Comparison of ENCODE assay signal across 13 cellular contexts in the genomic region with DNA sequence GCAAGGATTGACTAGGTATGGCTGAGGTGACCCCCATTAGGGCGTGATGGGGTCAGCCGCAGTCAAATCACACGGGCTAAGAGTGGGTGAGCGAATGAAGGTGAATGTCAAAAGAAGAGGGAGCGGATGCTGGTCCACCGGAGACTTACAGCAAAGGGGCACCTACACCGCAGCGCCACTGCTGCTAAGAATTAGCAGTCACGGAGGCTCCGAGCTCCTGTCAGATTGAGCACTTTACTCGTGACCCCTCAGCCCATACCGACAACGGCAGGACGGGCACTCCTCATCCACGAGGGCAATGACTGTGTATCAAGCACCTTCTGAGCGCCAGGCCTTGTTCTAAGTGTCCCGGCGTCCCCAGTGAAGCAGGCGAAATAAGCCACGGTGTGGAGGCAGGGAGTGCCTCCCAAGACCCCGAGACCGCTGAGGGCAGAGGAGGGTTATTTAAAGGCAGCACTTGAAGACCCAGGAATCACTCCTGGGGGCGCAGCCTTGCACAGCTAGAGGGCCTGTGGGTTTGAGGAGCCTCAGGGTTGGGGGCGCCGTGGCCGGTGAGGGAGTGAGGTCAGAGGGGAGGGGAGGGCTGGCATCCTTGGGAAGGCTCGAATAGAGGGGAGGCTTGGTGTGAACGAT.
DNase-seq lines count a peak whose midpoint lies in the region; ATAC-seq and TF ChIP-seq lines count a peak whose summit lies in the region.
"Had no signal": no experiment of that assay in that cellular context is flagged by ENCODE, and none has a peak within 500 bp of the region (broad histone marks: within the 10 kb centered on the region; RNA-seq: fewer than 3 reads in every experiment).

No MANE protein-coding gene starts in this region.

- peaks cover 4 to 29% (median 20%) of the 10 kb centered on the region in 10 experiments; a peak in 19 of 20 replicates for H3K4me1 ChIP-seq in BLaER1 treated with 17β-estradiol and CSF1 and Interleukin-3, amounts not matched to agents 10 nM and 100 nM
- H3K4me1 ChIP-seq in HUES64 (ENCODE audit: insufficient read depth, low read length) (peaks cover 10% of the 10 kb centered on the region; the same call in 1 of the 2 replicates), iPS-20b (ENCODE audit: insufficient read depth, low read length) (peaks cover 3% of the 10 kb centered on the region; the same call in 1 of the 2 replicates)

- peaks cover 0 to 14% (median 5%) of the 10 kb centered on the region in 11 experiments; a peak in 9 of 22 replicates for H3K9me3 ChIP-seq in BLaER1 treated with 17β-estradiol and CSF1 and Interleukin-3, amounts not matched to agents 10 nM and 100 nM (replicated peaks in 1 of 11)
- H3K9me3 ChIP-seq in HUES64 (ENCODE audit: insufficient read depth, low read depth, low read length) (no peaks in the 10 kb centered on the region), iPS-20b (ENCODE audit: insufficient read depth, low read depth, low read length) (no peaks in the 10 kb centered on the region)

- peak overlapping the region; percentile 21 for H3K27ac Mint-ChIP-seq in progenitor cell of endocrine pancreas
- H3K27ac Mint-ChIP-seq: activated CD8-positive, alpha-beta T cell treated with anti-CD3 and anti-CD28 coated beads for 36 hours had no signal

- no peaks in the 10 kb centered on the region for H3K36me3 Mint-ChIP-seq in progenitor cell of endocrine pancreas (ENCODE audit: insufficient read depth)

- WGBS in HUES64: 83% methylated on average over 28 of the region's 28 CpGs

- H3K27ac ChIP-seq in BLaER1 treated with 17β-estradiol and CSF1 and Interleukin-3, amounts not matched to agents 10 nM and 100 nM: no peak overlapping the region
- H3K27ac ChIP-seq in HUES64 (ENCODE audit: low read depth, low read length): no peak overlapping the region
- no peak overlapping the region for H3K27ac ChIP-seq in iPS-20b (ENCODE audit: low read length)

- no peak for DNase-seq in progenitor cell of endocrine pancreas (ENCODE audit: low spot score, unreplicated experiment)
- no peak for DNase-seq in NCI-H69 (lab: John Stamatoyannopoulos, UW)
- no peak for DNase-seq in anterior cingulate cortex (lab: John Stamatoyannopoulos, UW)
- no peak for DNase-seq in activated gamma-delta T cell treated with Interleukin-2 at 50 U/mL for 16 hours
- DNase-seq: activated CD8-positive, alpha-beta T cell treated with anti-CD3 and anti-CD28 coated beads for 36 hours; amygdala; Kasumi-1; NCI-H2171 treated with DMSO at 0.1 percent for 48 hours; RPMI8226 had no signal

- peak overlapping the region; percentile 66 to 89 (median 79) for H3K4me2 ChIP-seq in BLaER1 treated with 17β-estradiol and CSF1 and Interleukin-3, amounts not matched to agents 10 nM and 100 nM

- no peaks in the 10 kb centered on the region for H3K4me1 Mint-ChIP-seq in progenitor cell of endocrine pancreas (ENCODE audit: low read depth)

- H3K36me3 ChIP-seq in BLaER1 treated with 17β-estradiol and CSF1 and Interleukin-3, amounts not matched to agents 10 nM and 100 nM: no peaks in the 10 kb centered on the region
- H3K36me3 ChIP-seq in HUES64 (ENCODE audit: insufficient read depth, low read length): no peaks in the 10 kb centered on the region
- no peaks in the 10 kb centered on the region for H3K36me3 ChIP-seq in iPS-20b (ENCODE audit: insufficient read depth, low read depth, low read length)

- peaks cover 0 to 8% (median 0%) of the 10 kb centered on the region in 11 experiments; a peak in 6 of 22 replicates for H4K20me1 ChIP-seq in BLaER1 treated with 17β-estradiol and CSF1 and Interleukin-3, amounts not matched to agents 10 nM and 100 nM

- peak overlapping the region in 9 of 10 experiments; percentile 36 to 64 (median 47); a peak in 15 of 20 replicates for H3K4me3 ChIP-seq in BLaER1 treated with 17β-estradiol and CSF1 and Interleukin-3, amounts not matched to agents 10 nM and 100 nM
- H3K4me3 ChIP-seq in HUES64 (ENCODE audit: low read length) (peak overlapping the region; percentile 49), iPS-20b (ENCODE audit: low read length) (peak overlapping the region; percentile 63; the same call in 1 of the 2 replicates)

- H3K9me3 Mint-ChIP-seq in progenitor cell of endocrine pancreas (ENCODE audit: low read depth): no peaks in the 10 kb centered on the region
- H3K9me3 Mint-ChIP-seq: activated CD8-positive, alpha-beta T cell treated with anti-CD3 and anti-CD28 coated beads for 36 hours had no signal

- H3K9ac ChIP-seq in BLaER1 treated with 17β-estradiol and CSF1 and Interleukin-3, amounts not matched to agents 10 nM and 100 nM: peak overlapping the region in 7 of 11 experiments; percentile 16 to 59 (median 50); a peak in 8 of 22 replicates
- H3K9ac ChIP-seq in HUES64 (ENCODE audit: low read depth, low read length): no peak overlapping the region; the same call in 1 of the 2 replicates
- no peak overlapping the region; the same call in 1 of the 2 replicates for H3K9ac ChIP-seq in iPS-20b (ENCODE audit: low read depth, low read length)

- H3K27me3 ChIP-seq in BLaER1 treated with 17β-estradiol and CSF1 and Interleukin-3, amounts not matched to agents 10 nM and 100 nM: peaks cover 35 to 59% (median 47%) of the 10 kb centered on the region in 11 experiments
- H3K27me3 ChIP-seq in HUES64 (ENCODE audit: insufficient read depth, low read length) (peaks cover 30% of the 10 kb centered on the region), iPS-20b (ENCODE audit: insufficient read depth, low read length) (peaks cover 33% of the 10 kb centered on the region)

- no peak for ATAC-seq in HG02678 (IDR thresholded peaks at IDR 0.05; ENCODE audit: unreplicated experiment)

- H3K4me3 Mint-ChIP-seq in progenitor cell of endocrine pancreas (ENCODE audit: low read depth): no peak overlapping the region
- H3K4me3 Mint-ChIP-seq: activated CD8-positive, alpha-beta T cell treated with anti-CD3 and anti-CD28 coated beads for 36 hours had no signal

- peaks cover 58% of the 10 kb centered on the region for H3K27me3 Mint-ChIP-seq in progenitor cell of endocrine pancreas

- no peak for TF ChIP-seq CTCF in progenitor cell of endocrine pancreas (IDR thresholded peaks at IDR 0.05; ENCODE audit: unreplicated experiment)

Comparison
In these comparisons a context has a peak if more than half of its experiments do, and no peak if none do; other contexts are left out.
1. H3K9ac ChIP-seq: peak in BLaER1 treated with 17β-estradiol and CSF1 and Interleukin-3, amounts not matched to agents 10 nM and 100 nM (7 of 11); none in HUES64 (single experiment) and iPS-20b (single experiment).
2. Peak in every context shown above with its lines, with median percentiles within 50 percentile points of each other: H3K4me3 ChIP-seq.